In the genomic region with DNA sequence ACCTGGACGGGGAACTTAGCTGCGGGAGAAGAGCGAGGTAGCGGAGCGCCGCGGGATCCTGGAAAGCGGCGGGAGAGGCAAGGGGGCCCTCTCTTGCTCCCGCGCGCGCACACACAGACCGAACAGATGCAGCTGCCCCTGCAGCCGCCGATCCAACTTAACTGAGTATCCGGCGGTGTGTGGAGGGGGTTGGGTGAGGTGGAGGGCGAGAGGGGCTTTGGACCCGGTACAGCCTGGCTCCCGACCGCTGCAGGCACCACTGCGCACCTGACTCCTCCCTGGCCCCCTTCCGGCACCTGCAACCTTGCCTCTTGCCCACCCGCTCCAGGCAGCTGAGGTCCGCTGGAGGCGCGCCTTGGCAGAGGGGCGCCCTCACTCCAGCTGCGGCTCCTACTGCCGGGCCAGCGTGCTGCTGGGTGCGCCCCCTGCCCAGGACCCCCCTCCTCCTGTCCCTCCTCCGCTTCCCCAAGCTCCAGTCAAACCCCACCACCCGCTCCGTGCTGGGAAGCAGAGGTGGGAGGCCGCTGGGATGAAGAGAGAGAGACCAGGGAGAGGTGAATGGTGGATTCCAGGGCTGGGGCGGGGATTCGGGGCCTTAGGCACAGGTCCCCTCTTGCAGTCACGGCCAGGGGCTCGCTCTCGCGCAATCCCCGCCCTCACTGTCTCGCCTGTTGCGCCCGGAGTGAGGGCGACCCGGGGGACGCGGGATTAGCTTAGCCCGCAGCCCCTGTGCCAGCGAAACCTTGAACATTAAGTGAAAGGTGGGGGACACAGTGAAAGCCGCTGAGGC, we compare ENCODE assay signal across 1 cellular context.
TF ChIP-seq lines count a peak whose summit lies in the region.

No MANE protein-coding gene starts in this region.

TF ChIP-seq in HEK293, 187 proteins besides CTCF, POLR2A, EP300 and RAD21 (continued from another document):
- TF ChIP-seq, protein P1, sequence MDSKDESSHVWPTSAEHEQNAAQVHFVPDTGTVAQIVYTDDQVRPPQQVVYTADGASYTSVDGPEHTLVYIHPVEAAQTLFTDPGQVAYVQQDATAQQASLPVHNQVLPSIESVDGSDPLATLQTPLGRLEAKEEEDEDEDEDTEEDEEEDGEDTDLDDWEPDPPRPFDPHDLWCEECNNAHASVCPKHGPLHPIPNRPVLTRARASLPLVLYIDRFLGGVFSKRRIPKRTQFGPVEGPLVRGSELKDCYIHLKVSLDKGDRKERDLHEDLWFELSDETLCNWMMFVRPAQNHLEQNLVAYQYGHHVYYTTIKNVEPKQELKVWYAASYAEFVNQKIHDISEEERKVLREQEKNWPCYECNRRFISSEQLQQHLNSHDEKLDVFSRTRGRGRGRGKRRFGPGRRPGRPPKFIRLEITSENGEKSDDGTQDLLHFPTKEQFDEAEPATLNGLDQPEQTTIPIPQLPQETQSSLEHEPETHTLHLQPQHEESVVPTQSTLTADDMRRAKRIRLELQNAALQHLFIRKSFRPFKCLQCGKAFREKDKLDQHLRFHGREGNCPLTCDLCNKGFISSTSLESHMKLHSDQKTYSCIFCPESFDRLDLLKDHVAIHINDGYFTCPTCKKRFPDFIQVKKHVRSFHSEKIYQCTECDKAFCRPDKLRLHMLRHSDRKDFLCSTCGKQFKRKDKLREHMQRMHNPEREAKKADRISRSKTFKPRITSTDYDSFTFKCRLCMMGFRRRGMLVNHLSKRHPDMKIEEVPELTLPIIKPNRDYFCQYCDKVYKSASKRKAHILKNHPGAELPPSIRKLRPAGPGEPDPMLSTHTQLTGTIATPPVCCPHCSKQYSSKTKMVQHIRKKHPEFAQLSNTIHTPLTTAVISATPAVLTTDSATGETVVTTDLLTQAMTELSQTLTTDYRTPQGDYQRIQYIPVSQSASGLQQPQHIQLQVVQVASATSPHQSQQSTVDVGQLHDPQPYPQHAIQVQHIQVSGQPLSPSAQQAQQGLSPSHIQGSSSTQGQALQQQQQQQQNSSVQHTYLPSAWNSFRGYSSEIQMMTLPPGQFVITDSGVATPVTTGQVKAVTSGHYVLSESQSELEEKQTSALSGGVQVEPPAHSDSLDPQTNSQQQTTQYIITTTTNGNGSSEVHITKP (tag by site-specific recombination; IDR thresholded peaks at IDR 0.05), result peak; percentile 67
- no peak for TF ChIP-seq OVOL3 (tag by site-specific recombination; IDR thresholded peaks at IDR 0.05)
- peak; percentile 8; the same call in 1 of the 2 replicates for TF ChIP-seq ZNF777 (tag by site-specific recombination; IDR thresholded peaks at IDR 0.05; ENCODE audit: borderline replicate concordance)
- TF ChIP-seq, protein P2, sequence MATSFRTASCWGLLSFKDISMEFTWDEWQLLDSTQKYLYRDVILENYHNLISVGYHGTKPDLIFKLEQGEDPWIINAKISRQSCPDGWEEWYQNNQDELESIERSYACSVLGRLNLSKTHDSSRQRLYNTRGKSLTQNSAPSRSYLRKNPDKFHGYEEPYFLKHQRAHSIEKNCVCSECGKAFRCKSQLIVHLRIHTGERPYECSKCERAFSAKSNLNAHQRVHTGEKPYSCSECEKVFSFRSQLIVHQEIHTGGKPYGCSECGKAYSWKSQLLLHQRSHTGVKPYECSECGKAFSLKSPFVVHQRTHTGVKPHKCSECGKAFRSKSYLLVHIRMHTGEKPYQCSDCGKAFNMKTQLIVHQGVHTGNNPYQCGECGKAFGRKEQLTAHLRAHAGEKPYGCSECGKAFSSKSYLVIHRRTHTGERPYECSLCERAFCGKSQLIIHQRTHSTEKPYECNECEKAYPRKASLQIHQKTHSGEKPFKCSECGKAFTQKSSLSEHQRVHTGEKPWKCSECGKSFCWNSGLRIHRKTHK (tag by site-specific recombination; IDR thresholded peaks at IDR 0.05), result no peak
- peak; percentile 95 for TF ChIP-seq SCRT2 (tag by site-specific recombination; IDR thresholded peaks at IDR 0.05)
- TF ChIP-seq, protein P3, sequence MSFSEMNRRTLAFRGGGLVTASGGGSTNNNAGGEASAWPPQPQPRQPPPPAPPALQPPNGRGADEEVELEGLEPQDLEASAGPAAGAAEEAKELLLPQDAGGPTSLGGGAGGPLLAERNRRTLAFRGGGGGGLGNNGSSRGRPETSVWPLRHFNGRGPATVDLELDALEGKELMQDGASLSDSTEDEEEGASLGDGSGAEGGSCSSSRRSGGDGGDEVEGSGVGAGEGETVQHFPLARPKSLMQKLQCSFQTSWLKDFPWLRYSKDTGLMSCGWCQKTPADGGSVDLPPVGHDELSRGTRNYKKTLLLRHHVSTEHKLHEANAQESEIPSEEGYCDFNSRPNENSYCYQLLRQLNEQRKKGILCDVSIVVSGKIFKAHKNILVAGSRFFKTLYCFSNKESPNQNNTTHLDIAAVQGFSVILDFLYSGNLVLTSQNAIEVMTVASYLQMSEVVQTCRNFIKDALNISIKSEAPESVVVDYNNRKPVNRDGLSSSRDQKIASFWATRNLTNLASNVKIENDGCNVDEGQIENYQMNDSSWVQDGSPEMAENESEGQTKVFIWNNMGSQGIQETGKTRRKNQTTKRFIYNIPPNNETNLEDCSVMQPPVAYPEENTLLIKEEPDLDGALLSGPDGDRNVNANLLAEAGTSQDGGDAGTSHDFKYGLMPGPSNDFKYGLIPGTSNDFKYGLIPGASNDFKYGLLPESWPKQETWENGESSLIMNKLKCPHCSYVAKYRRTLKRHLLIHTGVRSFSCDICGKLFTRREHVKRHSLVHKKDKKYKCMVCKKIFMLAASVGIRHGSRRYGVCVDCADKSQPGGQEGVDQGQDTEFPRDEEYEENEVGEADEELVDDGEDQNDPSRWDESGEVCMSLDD (tag by site-specific recombination; IDR thresholded peaks at IDR 0.05), result 0 out of 2 replicates have a peak, but pooled peaks have one; percentile 18
- TF ChIP-seq ZNF473 (tag by site-specific recombination; IDR thresholded peaks at IDR 0.05), result no peak
- no peak for TF ChIP-seq TCF7L2 (IDR thresholded peaks at IDR 0.05; ENCODE audit: borderline replicate concordance, low read depth, low read length)
- TF ChIP-seq ZNF768 (tag by site-specific recombination; IDR thresholded peaks at IDR 0.05), result no peak
- peak; percentile 85 for TF ChIP-seq PRDM1 (tag by site-specific recombination; IDR thresholded peaks at IDR 0.05)
- TF ChIP-seq ZBTB17 (tag by site-specific recombination; IDR thresholded peaks at IDR 0.05), result peak; percentile 46
- TF ChIP-seq, protein P4, sequence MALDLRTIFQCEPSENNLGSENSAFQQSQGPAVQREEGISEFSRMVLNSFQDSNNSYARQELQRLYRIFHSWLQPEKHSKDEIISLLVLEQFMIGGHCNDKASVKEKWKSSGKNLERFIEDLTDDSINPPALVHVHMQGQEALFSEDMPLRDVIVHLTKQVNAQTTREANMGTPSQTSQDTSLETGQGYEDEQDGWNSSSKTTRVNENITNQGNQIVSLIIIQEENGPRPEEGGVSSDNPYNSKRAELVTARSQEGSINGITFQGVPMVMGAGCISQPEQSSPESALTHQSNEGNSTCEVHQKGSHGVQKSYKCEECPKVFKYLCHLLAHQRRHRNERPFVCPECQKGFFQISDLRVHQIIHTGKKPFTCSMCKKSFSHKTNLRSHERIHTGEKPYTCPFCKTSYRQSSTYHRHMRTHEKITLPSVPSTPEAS (tag by site-specific recombination; IDR thresholded peaks at IDR 0.05), result no peak
- TF ChIP-seq ZNF221 (tag by site-specific recombination; IDR thresholded peaks at IDR 0.05; ENCODE audit: borderline replicate concordance), result no peak
- TF ChIP-seq, protein P5, sequence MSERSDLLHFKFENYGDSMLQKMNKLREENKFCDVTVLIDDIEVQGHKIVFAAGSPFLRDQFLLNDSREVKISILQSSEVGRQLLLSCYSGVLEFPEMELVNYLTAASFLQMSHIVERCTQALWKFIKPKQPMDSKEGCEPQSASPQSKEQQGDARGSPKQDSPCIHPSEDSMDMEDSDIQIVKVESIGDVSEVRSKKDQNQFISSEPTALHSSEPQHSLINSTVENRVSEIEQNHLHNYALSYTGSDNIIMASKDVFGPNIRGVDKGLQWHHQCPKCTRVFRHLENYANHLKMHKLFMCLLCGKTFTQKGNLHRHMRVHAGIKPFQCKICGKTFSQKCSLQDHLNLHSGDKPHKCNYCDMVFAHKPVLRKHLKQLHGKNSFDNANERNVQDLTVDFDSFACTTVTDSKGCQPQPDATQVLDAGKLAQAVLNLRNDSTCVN (tag by site-specific recombination; optimal IDR thresholded peaks at IDR 0.05), result peak; percentile 48
- TF ChIP-seq, protein P6, sequence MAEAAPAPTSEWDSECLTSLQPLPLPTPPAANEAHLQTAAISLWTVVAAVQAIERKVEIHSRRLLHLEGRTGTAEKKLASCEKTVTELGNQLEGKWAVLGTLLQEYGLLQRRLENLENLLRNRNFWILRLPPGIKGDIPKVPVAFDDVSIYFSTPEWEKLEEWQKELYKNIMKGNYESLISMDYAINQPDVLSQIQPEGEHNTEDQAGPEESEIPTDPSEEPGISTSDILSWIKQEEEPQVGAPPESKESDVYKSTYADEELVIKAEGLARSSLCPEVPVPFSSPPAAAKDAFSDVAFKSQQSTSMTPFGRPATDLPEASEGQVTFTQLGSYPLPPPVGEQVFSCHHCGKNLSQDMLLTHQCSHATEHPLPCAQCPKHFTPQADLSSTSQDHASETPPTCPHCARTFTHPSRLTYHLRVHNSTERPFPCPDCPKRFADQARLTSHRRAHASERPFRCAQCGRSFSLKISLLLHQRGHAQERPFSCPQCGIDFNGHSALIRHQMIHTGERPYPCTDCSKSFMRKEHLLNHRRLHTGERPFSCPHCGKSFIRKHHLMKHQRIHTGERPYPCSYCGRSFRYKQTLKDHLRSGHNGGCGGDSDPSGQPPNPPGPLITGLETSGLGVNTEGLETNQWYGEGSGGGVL (tag by site-specific recombination; IDR thresholded peaks at IDR 0.05), result 0 out of 2 replicates have a peak, but pooled peaks have one; percentile 6
- peak; percentile 98 for TF ChIP-seq ZNF335 (tag by site-specific recombination; conservative IDR thresholded peaks at IDR 0.05)
- no peak for TF ChIP-seq ZNF658 (tag by site-specific recombination; IDR thresholded peaks at IDR 0.05)
- peak; percentile 82 for TF ChIP-seq ZIC2 (tag by site-specific recombination; IDR thresholded peaks at IDR 0.05)
- TF ChIP-seq ZNF560 (tag by site-specific recombination; IDR thresholded peaks at IDR 0.05; ENCODE audit: borderline replicate concordance), result no peak
